In genomic region chr3:89315750-89316149, GRCh38 we compare ENCODE assay signal across 35 cellular contexts.
"Had no signal": no experiment of that assay in that cellular context is flagged by ENCODE, and none has a peak within 500 bp of the region (broad histone marks: within the 10 kb centered on the region; RNA-seq: fewer than 3 reads in every experiment).

No MANE protein-coding gene starts in this region.

- H3K4me1 ChIP-seq: body of pancreas had no signal

- H3K27me3 Mint-ChIP-seq: activated B cell treated with CpG ODN at 0.5 μM for 24 hours; activated CD4-positive, alpha-beta memory T cell treated with anti-CD3 and anti-CD28 coated beads for 36 hours; activated CD4-positive, alpha-beta T cell treated with anti-CD3 and anti-CD28 coated beads, Interleukin-2, amount 10 ng/mL, durations not matched to agents 24 days and 14 days; activated CD8-positive, alpha-beta T cell treated with anti-CD3 and anti-CD28 coated beads for 36 hours; activated naive CD4-positive, alpha-beta T cell treated with anti-CD3 and anti-CD28 coated beads, Interleukin-2, amount 10 ng/mL, durations not matched to agents 7 days and 5 days; activated naive CD4-positive, alpha-beta T cell treated with anti-CD3 and anti-CD28 coated beads, Interleukin-2, amount 50 U/mL, for 24 hours; activated naive CD8-positive, alpha-beta T cell; activated naive CD8-positive, alpha-beta T cell treated with anti-CD3 and anti-CD28 coated beads, Interleukin-2, amount 10 ng/mL, durations not matched to agents 7 days and 5 days; activated naive CD8-positive, alpha-beta T cell treated with anti-CD3 and anti-CD28 coated beads, Interleukin-2, amount 50 U/mL, for 24 hours; activated T-cell treated with anti-CD3 and anti-CD28 coated beads, Interleukin-2, amount 50 U/mL, for 24 hours; central memory CD8-positive, alpha-beta T cell had no signal

- H3K4me1 Mint-ChIP-seq: activated B cell treated with CpG ODN at 0.5 μM for 24 hours; activated CD4-positive, alpha-beta T cell treated with anti-CD3 and anti-CD28 coated beads, Interleukin-2, amount 10 ng/mL, durations not matched to agents 24 days and 14 days; activated naive CD4-positive, alpha-beta T cell treated with anti-CD3 and anti-CD28 coated beads, Interleukin-2, amount 10 ng/mL, durations not matched to agents 7 days and 5 days; activated naive CD4-positive, alpha-beta T cell treated with anti-CD3 and anti-CD28 coated beads, Interleukin-2, amount 50 U/mL, for 24 hours; activated naive CD8-positive, alpha-beta T cell treated with anti-CD3 and anti-CD28 coated beads, Interleukin-2, amount 10 ng/mL, durations not matched to agents 7 days and 5 days; activated naive CD8-positive, alpha-beta T cell treated with anti-CD3 and anti-CD28 coated beads, Interleukin-2, amount 50 U/mL, for 24 hours; central memory CD8-positive, alpha-beta T cell had no signal

- DNase-seq: activated B cell treated with CpG ODN at 0.5 μM for 24 hours; activated CD4-positive, alpha-beta memory T cell treated with anti-CD3 and anti-CD28 coated beads for 36 hours; activated CD4-positive, alpha-beta T cell treated with anti-CD3 and anti-CD28 coated beads for 4 hours; activated CD4-positive, alpha-beta T cell treated with anti-CD3 and anti-CD28 coated beads, Interleukin-2, amount 10 ng/mL, durations not matched to agents 24 days and 14 days; activated CD4-positive, alpha-beta T cell treated with anti-CD3 and anti-CD28 coated beads, Interleukin-2, amount 50 U/mL, for 1 hour; activated CD4-positive, alpha-beta T cell treated with anti-CD3 and anti-CD28 coated beads, Interleukin-2, amount 50 U/mL, for 4 hours; activated CD4-positive, CD25-positive, alpha-beta regulatory T cell treated with anti-CD3 and anti-CD28 coated beads, Interleukin-2, amount 50 U/mL, for 72 hours; activated CD8-positive, alpha-beta memory T cell treated with anti-CD3 and anti-CD28 coated beads, Interleukin-2, amount 50 U/mL, for 4 hours; activated CD8-positive, alpha-beta T cell treated with anti-CD3 and anti-CD28 coated beads for 36 hours; activated effector memory CD4-positive, alpha-beta T cell treated with Interleukin-2 at 50 U/mL for 16 hours; activated gamma-delta T cell; activated naive CD4-positive, alpha-beta T cell treated with anti-CD3 and anti-CD28 coated beads, Interleukin-2, amount 10 ng/mL, durations not matched to agents 7 days and 5 days; activated naive CD4-positive, alpha-beta T cell treated with Interleukin-2 at 50 U/mL for 16 hours; activated naive CD8-positive, alpha-beta T cell treated with anti-CD3 and anti-CD28 coated beads, Interleukin-2, amount 10 ng/mL, durations not matched to agents 7 days and 5 days; activated naive CD8-positive, alpha-beta T cell treated with anti-CD3 and anti-CD28 coated beads, Interleukin-2, amount 50 U/mL, for 24 hours; activated T-cell treated with anti-CD3 and anti-CD28 coated beads for 4 hours; activated T-cell treated with anti-CD3 and anti-CD28 coated beads, Interleukin-2, amount 50 U/mL, for 24 hours; activated T-cell treated with anti-CD3 and anti-CD28 coated beads, Interleukin-2, amount 50 U/mL, for 48 hours; amygdala; anterior cingulate cortex; body of pancreas; caudate nucleus; cerebellar nuclear complex; SW 1271; T-helper 1 cell; T-helper 2 cell; T-helper 9 cell had no signal

- H3K27me3 ChIP-seq: body of pancreas, cardiac muscle cell had no signal

- H3K36me3 Mint-ChIP-seq: activated CD4-positive, alpha-beta memory T cell treated with anti-CD3 and anti-CD28 coated beads for 36 hours; activated naive CD4-positive, alpha-beta T cell treated with anti-CD3 and anti-CD28 coated beads, Interleukin-2, amount 10 ng/mL, durations not matched to agents 7 days and 5 days; activated naive CD4-positive, alpha-beta T cell treated with anti-CD3 and anti-CD28 coated beads, Interleukin-2, amount 50 U/mL, for 24 hours; activated naive CD8-positive, alpha-beta T cell; activated naive CD8-positive, alpha-beta T cell treated with anti-CD3 and anti-CD28 coated beads, Interleukin-2, amount 10 ng/mL, durations not matched to agents 7 days and 5 days had no signal

- H3K27ac ChIP-seq: body of pancreas, cardiac muscle cell, VCaP had no signal

- H3K9me3 Mint-ChIP-seq: activated naive CD4-positive, alpha-beta T cell treated with anti-CD3 and anti-CD28 coated beads, Interleukin-2, amount 10 ng/mL, durations not matched to agents 7 days and 5 days had no signal

- H3K9me3 ChIP-seq: body of pancreas had no signal

- ATAC-seq: activated CD8-positive, alpha-beta T cell treated with anti-CD3 and anti-CD28 coated beads for 36 hours; activated naive CD8-positive, alpha-beta T cell treated with anti-CD3 and anti-CD28 coated beads, Interleukin-2, amount 50 U/mL, for 24 hours; body of pancreas had no signal

- H3K36me3 ChIP-seq: cardiac muscle cell had no signal

- H3K4me3 ChIP-seq: body of pancreas, cardiac muscle cell had no signal

- H3K27ac Mint-ChIP-seq: activated B cell treated with CpG ODN at 0.5 μM for 24 hours; activated CD4-positive, alpha-beta memory T cell treated with anti-CD3 and anti-CD28 coated beads for 36 hours; activated CD4-positive, alpha-beta T cell treated with anti-CD3 and anti-CD28 coated beads, Interleukin-2, amount 10 ng/mL, durations not matched to agents 24 days and 14 days; activated CD8-positive, alpha-beta T cell treated with anti-CD3 and anti-CD28 coated beads for 36 hours; activated naive CD4-positive, alpha-beta T cell treated with anti-CD3 and anti-CD28 coated beads, Interleukin-2, amount 10 ng/mL, durations not matched to agents 7 days and 5 days; activated naive CD4-positive, alpha-beta T cell treated with anti-CD3 and anti-CD28 coated beads, Interleukin-2, amount 50 U/mL, for 24 hours; activated naive CD8-positive, alpha-beta T cell; activated naive CD8-positive, alpha-beta T cell treated with anti-CD3 and anti-CD28 coated beads, Interleukin-2, amount 10 ng/mL, durations not matched to agents 7 days and 5 days; activated naive CD8-positive, alpha-beta T cell treated with anti-CD3 and anti-CD28 coated beads, Interleukin-2, amount 50 U/mL, for 24 hours; activated T-cell treated with anti-CD3 and anti-CD28 coated beads, Interleukin-2, amount 50 U/mL, for 24 hours; activated T-helper 2 cell treated with anti-CD3 and anti-CD28 coated beads, Interferon-gamma antibody, Interleukin-2, Interleukin-4, amounts not matched to agents 10 μg/mL and 5 μg/mL and 100 μg/mL, durations not matched to agents 14 hours and 24 hours and 36 hours; T-helper 1 cell treated with Interleukin-12 subunit alpha and Interleukin-12 subunit beta and Interleukin-4 antibody, amounts not matched to agents 30 μg/mL and 1 μg/mL, for 36 hours; T-helper 2 cell treated with Interferon-gamma antibody and Interleukin-4, amounts not matched to agents 5 μg/mL and 100 μg/mL, for 36 hours had no signal

- H3K4me3 Mint-ChIP-seq: activated B cell treated with CpG ODN at 0.5 μM for 24 hours; activated CD4-positive, alpha-beta memory T cell treated with anti-CD3 and anti-CD28 coated beads for 36 hours; activated CD4-positive, alpha-beta T cell treated with anti-CD3 and anti-CD28 coated beads, Interleukin-2, amount 10 ng/mL, durations not matched to agents 24 days and 14 days; activated CD8-positive, alpha-beta T cell treated with anti-CD3 and anti-CD28 coated beads for 36 hours; activated naive CD4-positive, alpha-beta T cell treated with anti-CD3 and anti-CD28 coated beads, Interleukin-2, amount 10 ng/mL, durations not matched to agents 7 days and 5 days; activated naive CD4-positive, alpha-beta T cell treated with anti-CD3 and anti-CD28 coated beads, Interleukin-2, amount 50 U/mL, for 24 hours; activated naive CD8-positive, alpha-beta T cell; activated naive CD8-positive, alpha-beta T cell treated with anti-CD3 and anti-CD28 coated beads, Interleukin-2, amount 10 ng/mL, durations not matched to agents 7 days and 5 days; activated naive CD8-positive, alpha-beta T cell treated with anti-CD3 and anti-CD28 coated beads, Interleukin-2, amount 50 U/mL, for 24 hours; activated T-cell treated with anti-CD3 and anti-CD28 coated beads, Interleukin-2, amount 50 U/mL, for 24 hours; central memory CD8-positive, alpha-beta T cell; T-helper 1 cell treated with Interleukin-12 subunit alpha and Interleukin-12 subunit beta and Interleukin-4 antibody, amounts not matched to agents 30 μg/mL and 1 μg/mL, for 36 hours; T-helper 2 cell treated with Interferon-gamma antibody and Interleukin-4, amounts not matched to agents 5 μg/mL and 100 μg/mL, for 36 hours had no signal
